Comparison of ENCODE assay signal across 14 cellular contexts in genomic region chr21:31145271-31145801, GRCh38.
"Had no signal": no experiment of that assay in that cellular context is flagged by ENCODE, and none has a peak within 500 bp of the region (broad histone marks: within the 10 kb centered on the region; RNA-seq: fewer than 3 reads in every experiment).

No MANE protein-coding gene starts in this region.

- H3K4me1 ChIP-seq: body of pancreas, foreskin keratinocyte, thyroid gland had no signal

- H3K9me3 Mint-ChIP-seq: activated CD4-positive, alpha-beta memory T cell treated with anti-CD3 and anti-CD28 coated beads for 36 hours; activated T-cell treated with anti-CD3 and anti-CD28 coated beads, Interleukin-2, amount 50 U/mL, for 72 hours; dendritic cell treated with granulocyte-macrophage colony-stimulating factor and Interleukin-4, amounts not matched to agents 40 ng/mL and 50 ng/mL, for 4 days had no signal

- H3K36me3 ChIP-seq: thyroid gland had no signal

- H3K4me3 ChIP-seq: body of pancreas, mucosa of descending colon, smooth muscle cell, thyroid gland had no signal

- H3K9me3 ChIP-seq: body of pancreas, mucosa of descending colon, thyroid gland had no signal

- DNase-seq: activated CD4-positive, alpha-beta memory T cell treated with anti-CD3 and anti-CD28 coated beads for 36 hours; activated CD4-positive, alpha-beta T cell treated with anti-CD3 and anti-CD28 coated beads for 1 hour; activated gamma-delta T cell treated with Interleukin-2 at 50 U/mL for 16 hours; activated T-cell treated with anti-CD3 and anti-CD28 coated beads, Interleukin-2, amount 50 U/mL, for 72 hours; body of pancreas; foreskin keratinocyte; head of caudate nucleus; mucosa of descending colon; naive thymus-derived CD8-positive, alpha-beta T cell; right cardiac atrium; thyroid gland had no signal

- H3K27ac ChIP-seq: body of pancreas, foreskin keratinocyte, thyroid gland had no signal

- H3K4me3 Mint-ChIP-seq: activated CD4-positive, alpha-beta memory T cell treated with anti-CD3 and anti-CD28 coated beads for 36 hours; activated T-cell treated with anti-CD3 and anti-CD28 coated beads, Interleukin-2, amount 50 U/mL, for 72 hours; dendritic cell treated with granulocyte-macrophage colony-stimulating factor and Interleukin-4, amounts not matched to agents 40 ng/mL and 50 ng/mL, for 4 days; naive thymus-derived CD8-positive, alpha-beta T cell; T-helper 2 cell treated with Interferon-gamma antibody and Interleukin-4, amounts not matched to agents 5 μg/mL and 100 μg/mL, for 36 hours had no signal

- H3K27me3 Mint-ChIP-seq: activated CD4-positive, alpha-beta memory T cell treated with anti-CD3 and anti-CD28 coated beads for 36 hours; dendritic cell treated with granulocyte-macrophage colony-stimulating factor and Interleukin-4, amounts not matched to agents 40 ng/mL and 50 ng/mL, for 4 days; naive thymus-derived CD8-positive, alpha-beta T cell had no signal

- H3K27me3 ChIP-seq: body of pancreas, foreskin keratinocyte, thyroid gland had no signal

- H3K27ac Mint-ChIP-seq: activated CD4-positive, alpha-beta memory T cell treated with anti-CD3 and anti-CD28 coated beads for 36 hours; activated T-cell treated with anti-CD3 and anti-CD28 coated beads, Interleukin-2, amount 50 U/mL, for 72 hours; dendritic cell treated with granulocyte-macrophage colony-stimulating factor and Interleukin-4, amounts not matched to agents 40 ng/mL and 50 ng/mL, for 4 days; T-helper 2 cell treated with Interferon-gamma antibody and Interleukin-4, amounts not matched to agents 5 μg/mL and 100 μg/mL, for 36 hours had no signal
